Comparison of ENCODE assay signal across 9 cellular contexts in genomic region chr22:40462195-40462988, GRCh38.
A peak's percentile ranks its signal among the peaks of the same experiment; 100 is the strongest.
DNase-seq lines count a peak whose midpoint lies in the region; ATAC-seq and TF ChIP-seq lines count a peak whose summit lies in the region.
"Had no signal": no experiment of that assay in that cellular context is flagged by ENCODE, and none has a peak within 500 bp of the region (broad histone marks: within the 10 kb centered on the region; RNA-seq: fewer than 3 reads in every experiment).

No MANE protein-coding gene starts in this region.

- 97% methylated on average over 7 of the region's 7 CpGs for WGBS in smooth muscle cell (ENCODE audit: low lambda C conversion rate)

- H3K27me3 Mint-ChIP-seq in T-helper 17 cell: no peaks in the 10 kb centered on the region

- no peak overlapping the region for H3K4me2 ChIP-seq in smooth muscle cell

- peaks cover 10% of the 10 kb centered on the region for H3K36me3 Mint-ChIP-seq in T-helper 17 cell (ENCODE audit: low read depth)

- H3K27ac ChIP-seq in duodenal mucosa (ENCODE audit: low read depth, low read length) (no peak overlapping the region), smooth muscle cell (ENCODE audit: low read depth) (no peak overlapping the region)

- peak overlapping the region; percentile 97 for H3K4me3 Mint-ChIP-seq in T-helper 17 cell

- H3K9ac ChIP-seq in duodenal mucosa (ENCODE audit: low read depth in 1 of 2, low read length in 2 of 2) (peak overlapping the region; percentile 21 to 30), smooth muscle cell (ENCODE audit: low read depth) (no peak overlapping the region)

- H3K4me1 ChIP-seq in duodenal mucosa (ENCODE audit: control insufficient read depth in 1 of 2, insufficient read depth in 2 of 2, low read length in 2 of 2) (peaks cover 10 to 16% of the 10 kb centered on the region in 2 donors), smooth muscle cell (ENCODE audit: low read depth) (no peaks in the 10 kb centered on the region)

- DNase-seq in T-helper 17 cell (no peak), foreskin melanocyte (no peak), smooth muscle cell (lab: John Stamatoyannopoulos, UW; ENCODE audit: unreplicated experiment) (no peak), SHP77 treated with DMSO at 0.1 percent for 48 hours (lab: John Stamatoyannopoulos, UW) (no peak)
- DNase-seq in stimulated activated CD4-positive, alpha-beta T cell treated with anti-CD3 and anti-CD28 coated beads, Interleukin-2, amount 100 ng/mL, for 24 hours: peak; percentile 35 to 43
- DNase-seq: NCI-H1105 treated with DMSO at 0.1 percent for 48 hours had no signal

- peaks cover 87% of the 10 kb centered on the region for H3K79me2 ChIP-seq in smooth muscle cell (ENCODE audit: low read depth)

- H3F3A ChIP-seq in smooth muscle cell (ENCODE audit: low read depth): no peaks in the 10 kb centered on the region

- H3K9me3 ChIP-seq in T-helper 17 cell (ENCODE audit: control insufficient read depth, low read length, poor library complexity, severe bottlenecking) (no peaks in the 10 kb centered on the region), duodenal mucosa (ENCODE audit: control insufficient read depth in 1 of 2, low read length in 2 of 2) (no peaks in the 10 kb centered on the region), smooth muscle cell (replicated peaks; ENCODE audit: low read depth) (no peaks in the 10 kb centered on the region)

- H3K4me3 ChIP-seq in GM12875 (ENCODE audit: low read depth, low read length) (peak overlapping the region; percentile 62), duodenal mucosa (ENCODE audit: low read depth in 1 of 2, low read length in 2 of 2) (peak overlapping the region; percentile 65), smooth muscle cell (no peak overlapping the region)

- no peaks in the 10 kb centered on the region for H3K27me3 ChIP-seq in duodenal mucosa (ENCODE audit: control insufficient read depth in 1 of 2, insufficient read depth in 2 of 2, low read length in 2 of 2)
- no peaks in the 10 kb centered on the region for H3K27me3 ChIP-seq in smooth muscle cell (ENCODE audit: low read depth)

- TF ChIP-seq CTCF in GM12875 (IDR thresholded peaks at IDR 0.05; ENCODE audit: borderline replicate concordance, insufficient read depth, low read depth, low read length) (no peak), smooth muscle cell (IDR thresholded peaks at IDR 0.05; ENCODE audit: borderline replicate concordance, insufficient read depth, poor library complexity, severe bottlenecking) (no peak)

- H3K36me3 ChIP-seq in duodenal mucosa (ENCODE audit: control insufficient read depth in 1 of 2, insufficient read depth in 2 of 2, low read length in 2 of 2) (peaks cover 3 to 4% of the 10 kb centered on the region in 2 donors), smooth muscle cell (ENCODE audit: low read depth) (peaks cover 4% of the 10 kb centered on the region)

- peaks cover 60% of the 10 kb centered on the region for H3K4me1 Mint-ChIP-seq in T-helper 17 cell

- peaks cover 95% of the 10 kb centered on the region for H4K20me1 ChIP-seq in smooth muscle cell (ENCODE audit: low read depth)

- H3K27ac Mint-ChIP-seq in T-helper 17 cell: peak overlapping the region; percentile 98

- H2AFZ ChIP-seq in smooth muscle cell (ENCODE audit: low read depth): no peak overlapping the region

- ATAC-seq in T-helper 17 cell: peak; percentile 59
- ATAC-seq in GM19023 (IDR thresholded peaks at IDR 0.05; ENCODE audit: unreplicated experiment): no peak

Comparison
In these comparisons a context has a peak if more than half of its experiments do, and no peak if none do; other contexts are left out.
1. DNase-seq: peak in stimulated activated CD4-positive, alpha-beta T cell treated with anti-CD3 and anti-CD28 coated beads, Interleukin-2, amount 100 ng/mL, for 24 hours (2 of 2); none in T-helper 17 cell (0 of 3), foreskin melanocyte (single experiment), smooth muscle cell (single experiment) and SHP77 treated with DMSO at 0.1 percent for 48 hours (single experiment).